Comparison of ENCODE assay signal across 1 cellular context in the genomic region with DNA sequence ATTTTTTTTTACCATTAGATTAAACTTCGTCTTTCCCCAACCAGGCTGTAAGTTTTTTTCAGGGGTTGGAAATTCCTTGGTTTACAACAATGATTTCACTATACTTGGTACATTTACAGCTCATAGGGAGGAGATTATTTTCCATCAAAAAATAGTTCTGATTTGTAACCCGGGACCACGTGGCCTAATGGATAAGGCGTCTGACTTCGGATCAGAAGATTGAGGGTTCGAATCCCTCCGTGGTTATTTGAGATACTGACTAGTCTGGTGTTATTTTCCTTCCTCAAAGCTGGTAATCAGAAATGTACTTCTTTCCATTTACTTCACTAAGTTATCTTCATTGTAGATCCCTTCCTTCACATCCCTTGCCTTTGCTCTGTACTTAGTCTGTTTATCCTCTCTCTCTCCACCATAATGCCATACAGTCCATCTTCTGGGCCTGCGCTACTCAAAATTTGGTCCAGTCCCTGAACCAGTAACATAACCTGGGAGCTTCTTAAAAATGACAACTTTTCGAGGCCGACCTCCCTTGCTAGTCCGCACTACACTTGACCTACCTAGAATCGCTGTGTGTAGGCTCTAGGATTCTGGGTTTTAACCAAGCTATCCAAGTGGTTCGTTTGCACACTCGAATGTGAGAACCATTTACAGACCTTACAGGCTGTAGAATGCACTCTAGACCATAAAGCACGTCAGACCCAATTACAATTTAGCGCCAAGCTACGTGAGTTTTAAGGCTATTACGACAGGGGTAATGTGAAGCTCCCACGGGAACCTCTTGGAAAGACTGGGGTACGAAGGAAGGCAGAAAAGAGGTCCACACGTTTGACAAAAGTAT.
TF ChIP-seq lines count a peak whose summit lies in the region.

No MANE protein-coding gene starts in this region.

TF ChIP-seq in K562, 482 proteins besides CTCF, POLR2A, EP300 and RAD21 (continued from another document and continues in another):
- TF ChIP-seq POLR3A (IDR thresholded peaks at IDR 0.05; ENCODE audit: borderline replicate concordance, extremely low read depth, insufficient read depth, insufficient read length) (peak; percentile 95), ZNF143 (CRISPR knock-in tag; IDR thresholded peaks at IDR 0.05) (no peak), ARNT (IDR thresholded peaks at IDR 0.05) (peak; percentile 94 to 95), SMARCA4 (IDR thresholded peaks at IDR 0.05) (no peak), PTRF (tag; IDR thresholded peaks at IDR 0.05) (no peak), HDAC8 (tag; IDR thresholded peaks at IDR 0.05) (no peak), SMAD3 (CRISPR knock-in tag; conservative IDR thresholded peaks at IDR 0.05) (no peak), BRCA1 (IDR thresholded peaks at IDR 0.05) (no peak), BRCA1 (CRISPR knock-in tag; IDR thresholded peaks at IDR 0.05) (no peak), ZNF23 (CRISPR knock-in tag; IDR thresholded peaks at IDR 0.05) (no peak), ZBTB8A (IDR thresholded peaks at IDR 0.05; ENCODE audit: partially characterized antibody) (peak; percentile 86), ZNF57 (CRISPR knock-in tag; IDR thresholded peaks at IDR 0.05) (no peak), CTBP1 (IDR thresholded peaks at IDR 0.05; ENCODE audit: borderline replicate concordance) (peak; percentile 77), RUNX1 (IDR thresholded peaks at IDR 0.05; ENCODE audit: low read depth) (no peak), TAF9B (IDR thresholded peaks at IDR 0.05; ENCODE audit: partially characterized antibody) (peak; percentile 21), NR3C1 (CRISPR knock-in tag; IDR thresholded peaks at IDR 0.05) (no peak), ATF7 (IDR thresholded peaks at IDR 0.05) (peak; percentile 77; the same call in 1 of the 2 replicates), U2AF2 (optimal IDR thresholded peaks at IDR 0.05; ENCODE audit: low read depth, low read length) (no peak), MXI1 (IDR thresholded peaks at IDR 0.05; ENCODE audit: low read depth, low read length) (no peak; the same call in 1 of the 2 replicates), ETV5 (CRISPR knock-in tag; IDR thresholded peaks at IDR 0.05; ENCODE audit: low read depth) (no peak), GTF2F1 (IDR thresholded peaks at IDR 0.05; ENCODE audit: low read depth, low read length) (no peak), ZNF707 (CRISPR knock-in tag; conservative IDR thresholded peaks at IDR 0.05) (no peak), SRF (CRISPR knock-in tag; IDR thresholded peaks at IDR 0.05) (no peak), TCF7L2 (IDR thresholded peaks at IDR 0.05; ENCODE audit: low read depth, low read length) (no peak), TEAD1 (CRISPR knock-in tag; IDR thresholded peaks at IDR 0.05) (peak; percentile 8 to 74; a peak in 3 of 4 replicates)
- TF ChIP-seq, protein P1, sequence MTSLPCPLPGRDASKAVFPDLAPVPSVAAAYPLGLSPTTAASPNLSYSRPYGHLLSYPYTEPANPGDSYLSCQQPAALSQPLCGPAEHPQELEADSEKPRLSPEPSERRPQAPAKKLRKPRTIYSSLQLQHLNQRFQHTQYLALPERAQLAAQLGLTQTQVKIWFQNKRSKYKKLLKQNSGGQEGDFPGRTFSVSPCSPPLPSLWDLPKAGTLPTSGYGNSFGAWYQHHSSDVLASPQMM (CRISPR knock-in tag; IDR thresholded peaks at IDR 0.05) = no peak
- TF ChIP-seq, protein P2, sequence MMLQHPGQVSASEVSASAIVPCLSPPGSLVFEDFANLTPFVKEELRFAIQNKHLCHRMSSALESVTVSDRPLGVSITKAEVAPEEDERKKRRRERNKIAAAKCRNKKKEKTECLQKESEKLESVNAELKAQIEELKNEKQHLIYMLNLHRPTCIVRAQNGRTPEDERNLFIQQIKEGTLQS (IDR thresholded peaks at IDR 0.05) = peak; percentile 45
- TF ChIP-seq, protein P2 (CRISPR knock-in tag; conservative IDR thresholded peaks at IDR 0.05) = no peak
- TF ChIP-seq, protein P3, sequence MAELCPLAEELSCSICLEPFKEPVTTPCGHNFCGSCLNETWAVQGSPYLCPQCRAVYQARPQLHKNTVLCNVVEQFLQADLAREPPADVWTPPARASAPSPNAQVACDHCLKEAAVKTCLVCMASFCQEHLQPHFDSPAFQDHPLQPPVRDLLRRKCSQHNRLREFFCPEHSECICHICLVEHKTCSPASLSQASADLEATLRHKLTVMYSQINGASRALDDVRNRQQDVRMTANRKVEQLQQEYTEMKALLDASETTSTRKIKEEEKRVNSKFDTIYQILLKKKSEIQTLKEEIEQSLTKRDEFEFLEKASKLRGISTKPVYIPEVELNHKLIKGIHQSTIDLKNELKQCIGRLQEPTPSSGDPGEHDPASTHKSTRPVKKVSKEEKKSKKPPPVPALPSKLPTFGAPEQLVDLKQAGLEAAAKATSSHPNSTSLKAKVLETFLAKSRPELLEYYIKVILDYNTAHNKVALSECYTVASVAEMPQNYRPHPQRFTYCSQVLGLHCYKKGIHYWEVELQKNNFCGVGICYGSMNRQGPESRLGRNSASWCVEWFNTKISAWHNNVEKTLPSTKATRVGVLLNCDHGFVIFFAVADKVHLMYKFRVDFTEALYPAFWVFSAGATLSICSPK (IDR thresholded peaks at IDR 0.05; ENCODE audit: borderline replicate concordance) = no peak
- TF ChIP-seq, protein P4, sequence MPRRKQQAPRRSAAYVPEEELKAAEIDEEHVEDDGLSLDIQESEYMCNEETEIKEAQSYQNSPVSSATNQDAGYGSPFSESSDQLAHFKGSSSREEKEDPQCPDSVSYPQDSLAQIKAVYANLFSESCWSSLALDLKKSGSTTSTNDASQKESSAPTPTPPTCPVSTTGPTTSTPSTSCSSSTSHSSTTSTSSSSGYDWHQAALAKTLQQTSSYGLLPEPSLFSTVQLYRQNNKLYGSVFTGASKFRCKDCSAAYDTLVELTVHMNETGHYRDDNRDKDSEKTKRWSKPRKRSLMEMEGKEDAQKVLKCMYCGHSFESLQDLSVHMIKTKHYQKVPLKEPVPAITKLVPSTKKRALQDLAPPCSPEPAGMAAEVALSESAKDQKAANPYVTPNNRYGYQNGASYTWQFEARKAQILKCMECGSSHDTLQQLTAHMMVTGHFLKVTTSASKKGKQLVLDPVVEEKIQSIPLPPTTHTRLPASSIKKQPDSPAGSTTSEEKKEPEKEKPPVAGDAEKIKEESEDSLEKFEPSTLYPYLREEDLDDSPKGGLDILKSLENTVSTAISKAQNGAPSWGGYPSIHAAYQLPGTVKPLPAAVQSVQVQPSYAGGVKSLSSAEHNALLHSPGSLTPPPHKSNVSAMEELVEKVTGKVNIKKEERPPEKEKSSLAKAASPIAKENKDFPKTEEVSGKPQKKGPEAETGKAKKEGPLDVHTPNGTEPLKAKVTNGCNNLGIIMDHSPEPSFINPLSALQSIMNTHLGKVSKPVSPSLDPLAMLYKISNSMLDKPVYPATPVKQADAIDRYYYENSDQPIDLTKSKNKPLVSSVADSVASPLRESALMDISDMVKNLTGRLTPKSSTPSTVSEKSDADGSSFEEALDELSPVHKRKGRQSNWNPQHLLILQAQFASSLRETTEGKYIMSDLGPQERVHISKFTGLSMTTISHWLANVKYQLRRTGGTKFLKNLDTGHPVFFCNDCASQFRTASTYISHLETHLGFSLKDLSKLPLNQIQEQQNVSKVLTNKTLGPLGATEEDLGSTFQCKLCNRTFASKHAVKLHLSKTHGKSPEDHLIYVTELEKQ (CRISPR knock-in tag; IDR thresholded peaks at IDR 0.05) = no peak
- TF ChIP-seq, protein P5, sequence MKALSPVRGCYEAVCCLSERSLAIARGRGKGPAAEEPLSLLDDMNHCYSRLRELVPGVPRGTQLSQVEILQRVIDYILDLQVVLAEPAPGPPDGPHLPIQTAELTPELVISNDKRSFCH (CRISPR knock-in tag; IDR thresholded peaks at IDR 0.05) = no peak
- TF ChIP-seq, protein P5 (tag; IDR thresholded peaks at IDR 0.05) = peak; percentile 82; the same call in 1 of the 2 replicates
- TF ChIP-seq, protein P6, sequence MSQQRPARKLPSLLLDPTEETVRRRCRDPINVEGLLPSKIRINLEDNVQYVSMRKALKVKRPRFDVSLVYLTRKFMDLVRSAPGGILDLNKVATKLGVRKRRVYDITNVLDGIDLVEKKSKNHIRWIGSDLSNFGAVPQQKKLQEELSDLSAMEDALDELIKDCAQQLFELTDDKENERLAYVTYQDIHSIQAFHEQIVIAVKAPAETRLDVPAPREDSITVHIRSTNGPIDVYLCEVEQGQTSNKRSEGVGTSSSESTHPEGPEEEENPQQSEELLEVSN (IDR thresholded peaks at IDR 0.05; ENCODE audit: borderline replicate concordance in 1 of 2, extremely low read depth in 1 of 2, insufficient read depth in 1 of 2, insufficient read length in 1 of 2, low read depth in 1 of 2, low read length in 1 of 2, poor library complexity in 1 of 2, severe bottlenecking in 1 of 2) = peak in 1 of 2 experiments; percentile 16
- TF ChIP-seq, protein P7, sequence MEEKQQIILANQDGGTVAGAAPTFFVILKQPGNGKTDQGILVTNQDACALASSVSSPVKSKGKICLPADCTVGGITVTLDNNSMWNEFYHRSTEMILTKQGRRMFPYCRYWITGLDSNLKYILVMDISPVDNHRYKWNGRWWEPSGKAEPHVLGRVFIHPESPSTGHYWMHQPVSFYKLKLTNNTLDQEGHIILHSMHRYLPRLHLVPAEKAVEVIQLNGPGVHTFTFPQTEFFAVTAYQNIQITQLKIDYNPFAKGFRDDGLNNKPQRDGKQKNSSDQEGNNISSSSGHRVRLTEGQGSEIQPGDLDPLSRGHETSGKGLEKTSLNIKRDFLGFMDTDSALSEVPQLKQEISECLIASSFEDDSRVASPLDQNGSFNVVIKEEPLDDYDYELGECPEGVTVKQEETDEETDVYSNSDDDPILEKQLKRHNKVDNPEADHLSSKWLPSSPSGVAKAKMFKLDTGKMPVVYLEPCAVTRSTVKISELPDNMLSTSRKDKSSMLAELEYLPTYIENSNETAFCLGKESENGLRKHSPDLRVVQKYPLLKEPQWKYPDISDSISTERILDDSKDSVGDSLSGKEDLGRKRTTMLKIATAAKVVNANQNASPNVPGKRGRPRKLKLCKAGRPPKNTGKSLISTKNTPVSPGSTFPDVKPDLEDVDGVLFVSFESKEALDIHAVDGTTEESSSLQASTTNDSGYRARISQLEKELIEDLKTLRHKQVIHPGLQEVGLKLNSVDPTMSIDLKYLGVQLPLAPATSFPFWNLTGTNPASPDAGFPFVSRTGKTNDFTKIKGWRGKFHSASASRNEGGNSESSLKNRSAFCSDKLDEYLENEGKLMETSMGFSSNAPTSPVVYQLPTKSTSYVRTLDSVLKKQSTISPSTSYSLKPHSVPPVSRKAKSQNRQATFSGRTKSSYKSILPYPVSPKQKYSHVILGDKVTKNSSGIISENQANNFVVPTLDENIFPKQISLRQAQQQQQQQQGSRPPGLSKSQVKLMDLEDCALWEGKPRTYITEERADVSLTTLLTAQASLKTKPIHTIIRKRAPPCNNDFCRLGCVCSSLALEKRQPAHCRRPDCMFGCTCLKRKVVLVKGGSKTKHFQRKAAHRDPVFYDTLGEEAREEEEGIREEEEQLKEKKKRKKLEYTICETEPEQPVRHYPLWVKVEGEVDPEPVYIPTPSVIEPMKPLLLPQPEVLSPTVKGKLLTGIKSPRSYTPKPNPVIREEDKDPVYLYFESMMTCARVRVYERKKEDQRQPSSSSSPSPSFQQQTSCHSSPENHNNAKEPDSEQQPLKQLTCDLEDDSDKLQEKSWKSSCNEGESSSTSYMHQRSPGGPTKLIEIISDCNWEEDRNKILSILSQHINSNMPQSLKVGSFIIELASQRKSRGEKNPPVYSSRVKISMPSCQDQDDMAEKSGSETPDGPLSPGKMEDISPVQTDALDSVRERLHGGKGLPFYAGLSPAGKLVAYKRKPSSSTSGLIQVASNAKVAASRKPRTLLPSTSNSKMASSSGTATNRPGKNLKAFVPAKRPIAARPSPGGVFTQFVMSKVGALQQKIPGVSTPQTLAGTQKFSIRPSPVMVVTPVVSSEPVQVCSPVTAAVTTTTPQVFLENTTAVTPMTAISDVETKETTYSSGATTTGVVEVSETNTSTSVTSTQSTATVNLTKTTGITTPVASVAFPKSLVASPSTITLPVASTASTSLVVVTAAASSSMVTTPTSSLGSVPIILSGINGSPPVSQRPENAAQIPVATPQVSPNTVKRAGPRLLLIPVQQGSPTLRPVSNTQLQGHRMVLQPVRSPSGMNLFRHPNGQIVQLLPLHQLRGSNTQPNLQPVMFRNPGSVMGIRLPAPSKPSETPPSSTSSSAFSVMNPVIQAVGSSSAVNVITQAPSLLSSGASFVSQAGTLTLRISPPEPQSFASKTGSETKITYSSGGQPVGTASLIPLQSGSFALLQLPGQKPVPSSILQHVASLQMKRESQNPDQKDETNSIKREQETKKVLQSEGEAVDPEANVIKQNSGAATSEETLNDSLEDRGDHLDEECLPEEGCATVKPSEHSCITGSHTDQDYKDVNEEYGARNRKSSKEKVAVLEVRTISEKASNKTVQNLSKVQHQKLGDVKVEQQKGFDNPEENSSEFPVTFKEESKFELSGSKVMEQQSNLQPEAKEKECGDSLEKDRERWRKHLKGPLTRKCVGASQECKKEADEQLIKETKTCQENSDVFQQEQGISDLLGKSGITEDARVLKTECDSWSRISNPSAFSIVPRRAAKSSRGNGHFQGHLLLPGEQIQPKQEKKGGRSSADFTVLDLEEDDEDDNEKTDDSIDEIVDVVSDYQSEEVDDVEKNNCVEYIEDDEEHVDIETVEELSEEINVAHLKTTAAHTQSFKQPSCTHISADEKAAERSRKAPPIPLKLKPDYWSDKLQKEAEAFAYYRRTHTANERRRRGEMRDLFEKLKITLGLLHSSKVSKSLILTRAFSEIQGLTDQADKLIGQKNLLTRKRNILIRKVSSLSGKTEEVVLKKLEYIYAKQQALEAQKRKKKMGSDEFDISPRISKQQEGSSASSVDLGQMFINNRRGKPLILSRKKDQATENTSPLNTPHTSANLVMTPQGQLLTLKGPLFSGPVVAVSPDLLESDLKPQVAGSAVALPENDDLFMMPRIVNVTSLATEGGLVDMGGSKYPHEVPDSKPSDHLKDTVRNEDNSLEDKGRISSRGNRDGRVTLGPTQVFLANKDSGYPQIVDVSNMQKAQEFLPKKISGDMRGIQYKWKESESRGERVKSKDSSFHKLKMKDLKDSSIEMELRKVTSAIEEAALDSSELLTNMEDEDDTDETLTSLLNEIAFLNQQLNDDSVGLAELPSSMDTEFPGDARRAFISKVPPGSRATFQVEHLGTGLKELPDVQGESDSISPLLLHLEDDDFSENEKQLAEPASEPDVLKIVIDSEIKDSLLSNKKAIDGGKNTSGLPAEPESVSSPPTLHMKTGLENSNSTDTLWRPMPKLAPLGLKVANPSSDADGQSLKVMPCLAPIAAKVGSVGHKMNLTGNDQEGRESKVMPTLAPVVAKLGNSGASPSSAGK (IDR thresholded peaks at IDR 0.05) = no peak; the same call in 1 of the 2 replicates
- TF ChIP-seq, protein P8, sequence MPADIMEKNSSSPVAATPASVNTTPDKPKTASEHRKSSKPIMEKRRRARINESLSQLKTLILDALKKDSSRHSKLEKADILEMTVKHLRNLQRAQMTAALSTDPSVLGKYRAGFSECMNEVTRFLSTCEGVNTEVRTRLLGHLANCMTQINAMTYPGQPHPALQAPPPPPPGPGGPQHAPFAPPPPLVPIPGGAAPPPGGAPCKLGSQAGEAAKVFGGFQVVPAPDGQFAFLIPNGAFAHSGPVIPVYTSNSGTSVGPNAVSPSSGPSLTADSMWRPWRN (IDR thresholded peaks at IDR 0.05; ENCODE audit: low read depth) = peak; percentile 67; the same call in 1 of the 2 replicates
- TF ChIP-seq, protein P9, sequence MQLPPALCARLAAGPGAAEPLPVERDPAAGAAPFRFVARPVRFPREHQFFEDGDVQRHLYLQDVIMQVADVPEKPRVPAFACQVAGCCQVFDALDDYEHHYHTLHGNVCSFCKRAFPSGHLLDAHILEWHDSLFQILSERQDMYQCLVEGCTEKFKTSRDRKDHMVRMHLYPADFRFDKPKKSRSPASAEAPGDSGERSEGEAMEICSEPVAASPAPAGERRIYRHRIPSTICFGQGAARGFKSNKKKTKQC (CRISPR knock-in tag; IDR thresholded peaks at IDR 0.05) = no peak
